In the genomic region with DNA sequence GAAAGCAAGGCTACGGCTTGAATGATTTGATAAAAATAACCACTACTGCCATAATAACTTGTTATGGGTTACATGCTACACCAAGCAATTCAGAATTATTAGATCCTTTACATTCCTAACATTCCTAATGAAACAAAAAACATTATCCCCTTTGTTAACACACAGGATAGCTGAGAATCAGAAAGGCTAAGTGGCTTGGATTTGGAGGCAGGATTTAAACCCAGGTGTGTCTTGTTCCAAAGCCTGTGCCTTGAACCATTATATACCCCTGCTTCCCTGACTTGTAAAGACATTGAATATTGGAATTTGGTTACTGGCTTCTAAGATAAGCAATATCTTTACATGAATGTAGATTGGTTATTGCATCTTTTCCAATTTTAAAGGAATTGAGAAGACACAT, we compare ENCODE assay signal across 1 cellular context.
A peak's percentile ranks its signal among the peaks of the same experiment; 100 is the strongest.
TF ChIP-seq lines count a peak whose summit lies in the region.

No MANE protein-coding gene starts in this region.

TF ChIP-seq in H1, 55 proteins besides CTCF, POLR2A, EP300 and RAD21:
- TF ChIP-seq BCL11A (IDR thresholded peaks at IDR 0.05; ENCODE audit: low read depth in 2 of 2, low read length in 2 of 2) = no peak
- TF ChIP-seq KDM5A (IDR thresholded peaks at IDR 0.05; ENCODE audit: low read length) = no peak
- no peak for TF ChIP-seq KDM1A (IDR thresholded peaks at IDR 0.05; ENCODE audit: borderline replicate concordance, low read length)
- TF ChIP-seq NANOG (IDR thresholded peaks at IDR 0.05; ENCODE audit: insufficient read depth, low read depth, low read length, poor library complexity, severe bottlenecking) = no peak
- no peak for TF ChIP-seq POLR2AphosphoS5 (IDR thresholded peaks at IDR 0.05; ENCODE audit: low read depth, low read length)
- no peak for TF ChIP-seq CREB1 (IDR thresholded peaks at IDR 0.05)
- no peak for TF ChIP-seq ZNF274 (IDR thresholded peaks at IDR 0.05; ENCODE audit: borderline replicate concordance, extremely low read depth, low read length)
- no peak for TF ChIP-seq GTF2F1 (IDR thresholded peaks at IDR 0.05; ENCODE audit: borderline replicate concordance, low read depth, low read length)
- no peak for TF ChIP-seq RFX5 (IDR thresholded peaks at IDR 0.05; ENCODE audit: borderline replicate concordance, low read depth, low read length)
- no peak for TF ChIP-seq ATF2 (IDR thresholded peaks at IDR 0.05; ENCODE audit: low read length)
- no peak for TF ChIP-seq FOSL1 (IDR thresholded peaks at IDR 0.05; ENCODE audit: insufficient read depth, low read depth, low read length)
- no peak for TF ChIP-seq SUZ12 (IDR thresholded peaks at IDR 0.05; ENCODE audit: low read length)
- TF ChIP-seq CBX5 (IDR thresholded peaks at IDR 0.05; ENCODE audit: low read depth, low read length) = no peak
- TF ChIP-seq RBBP5 (IDR thresholded peaks at IDR 0.05; ENCODE audit: borderline replicate concordance, low read depth, low read length) = no peak
- 0 out of 2 replicates have a peak, but pooled peaks have one; percentile 33 for TF ChIP-seq TCF12 (IDR thresholded peaks at IDR 0.05; ENCODE audit: low read depth, low read length)
- TF ChIP-seq, protein P1, sequence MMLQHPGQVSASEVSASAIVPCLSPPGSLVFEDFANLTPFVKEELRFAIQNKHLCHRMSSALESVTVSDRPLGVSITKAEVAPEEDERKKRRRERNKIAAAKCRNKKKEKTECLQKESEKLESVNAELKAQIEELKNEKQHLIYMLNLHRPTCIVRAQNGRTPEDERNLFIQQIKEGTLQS (IDR thresholded peaks at IDR 0.05; ENCODE audit: insufficient read depth, low read depth, low read length) = no peak
- no peak for TF ChIP-seq POU5F1 (IDR thresholded peaks at IDR 0.05; ENCODE audit: low read depth, low read length)
- no peak for TF ChIP-seq TAF7 (optimal IDR thresholded peaks at IDR 0.05; ENCODE audit: borderline replicate concordance, low read depth, low read length)
- no peak for TF ChIP-seq BACH1 (IDR thresholded peaks at IDR 0.05; ENCODE audit: low read length)
- TF ChIP-seq PHF8 (conservative IDR thresholded peaks at IDR 0.05; ENCODE audit: low read depth, low read length) = no peak
- TF ChIP-seq TEAD4 (IDR thresholded peaks at IDR 0.05; ENCODE audit: low read depth, low read length) = 0 out of 2 replicates have a peak, but pooled peaks have one; percentile 36
- TF ChIP-seq CHD7 (IDR thresholded peaks at IDR 0.05; ENCODE audit: insufficient replicate concordance, low read length) = peak; percentile 82
- no peak for TF ChIP-seq YY1 (IDR thresholded peaks at IDR 0.05; ENCODE audit: low read depth, low read length)
